9 cellular contexts compared by ENCODE assay signal in the genomic region with DNA sequence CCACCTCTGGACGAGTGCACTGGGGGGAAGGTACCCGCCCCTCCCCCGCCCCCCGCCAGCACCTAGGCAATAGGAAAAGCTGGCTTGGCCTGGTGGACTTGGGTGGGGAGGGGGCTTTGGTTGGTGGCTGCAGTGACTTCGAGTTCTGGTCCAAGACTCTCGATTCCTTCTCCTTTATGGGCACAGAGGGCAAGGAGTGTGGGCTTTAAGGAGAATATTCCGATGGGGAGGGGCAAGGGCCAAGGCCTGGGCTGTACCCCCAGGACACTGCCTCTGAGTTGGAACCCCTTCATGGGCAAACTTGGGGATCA. TPM values are rescaled to one million over a fixed set of nuclear protein-coding genes. Genes with fewer than 3 reads are reported as not detected.
DNase-seq lines count a peak whose midpoint lies in the region; ATAC-seq and TF ChIP-seq lines count a peak whose summit lies in the region.
"Had no signal": no experiment of that assay in that cellular context is flagged by ENCODE, and none has a peak within 500 bp of the region (broad histone marks: within the 10 kb centered on the region; RNA-seq: fewer than 3 reads in every experiment).

No MANE protein-coding gene starts in this region.

- no peak overlapping the region for H2AFZ ChIP-seq in neuron (ENCODE audit: low read depth, low read length)

- no peak for TF ChIP-seq POLR2A in NB4 (IDR thresholded peaks at IDR 0.05; ENCODE audit: extremely low read depth, insufficient read length)

- H3K36me3 Mint-ChIP-seq in CD8-positive, alpha-beta T cell: no peaks in the 10 kb centered on the region

- H3K27me3 ChIP-seq in CD8-positive, alpha-beta T cell (ENCODE audit: insufficient read depth, low read length): no peaks in the 10 kb centered on the region
- H3K27me3 ChIP-seq in neuron (ENCODE audit: insufficient read depth, low read length): peaks cover 2% of the 10 kb centered on the region

- peak overlapping the region; percentile 87 for H3K4me3 Mint-ChIP-seq in CD8-positive, alpha-beta T cell

- H3K9me3 ChIP-seq in CD8-positive, alpha-beta T cell (ENCODE audit: low read length): no peaks in the 10 kb centered on the region
- H3K9me3 ChIP-seq in neuron (ENCODE audit: low read length): no peaks in the 10 kb centered on the region

- peak overlapping the region; percentile 5 for H3K27ac ChIP-seq in CD8-positive, alpha-beta T cell (ENCODE audit: low read depth, low read length)
- peak overlapping the region; percentile 87 for H3K27ac ChIP-seq in epithelial cell of prostate

- no peak for ATAC-seq in CD8-positive, alpha-beta T cell

- H3K4me1 Mint-ChIP-seq in CD8-positive, alpha-beta T cell (ENCODE audit: low read depth): peaks cover 31% of the 10 kb centered on the region

- H3K4me1 ChIP-seq in CD8-positive, alpha-beta T cell (ENCODE audit: insufficient read depth, low read length): peaks cover 24% of the 10 kb centered on the region
- peaks cover 4% of the 10 kb centered on the region for H3K4me1 ChIP-seq in neuron (ENCODE audit: insufficient read depth, low read length)

- POLR2A ChIA-PET in CD8-positive, alpha-beta T cell (lab: Charles Lee): interaction anchor here (0.8 to 2.9 kb wide), 3 partner anchors 29 to 80 kb away, joined by 3 to 17 read pairs (median 5); a partner anchor contains a TSS

- H3K4me3 ChIP-seq in CD8-positive, alpha-beta T cell (ENCODE audit: low read depth, low read length): peak overlapping the region; percentile 77
- H3K4me3 ChIP-seq in NB4 (ENCODE audit: low read depth, low read length) (peak overlapping the region; percentile 61), neuron (ENCODE audit: low read length) (peak overlapping the region; percentile 44)

- intact Hi-C loops in CD8-positive, alpha-beta T cell (cut with DNase I, micrococcal nuclease): loop anchor here (2.0 to 10.0 kb wide), 4 partner anchors 30 to 441 kb away; a partner anchor contains a TSS

- H3K36me3 ChIP-seq in CD8-positive, alpha-beta T cell (ENCODE audit: insufficient read depth, low read length): no peaks in the 10 kb centered on the region
- no peaks in the 10 kb centered on the region for H3K36me3 ChIP-seq in neuron (ENCODE audit: insufficient read depth, low read length)

- peak overlapping the region; percentile 79 for H3K27ac Mint-ChIP-seq in CD8-positive, alpha-beta T cell

- DNase-seq in CD8-positive, alpha-beta T cell: no peak
- DNase-seq in NB4 (ENCODE audit: low read depth) (no peak), epithelial cell of prostate (ENCODE audit: low read depth, low spot score) (no peak), NCI-H146 treated with DMSO at 0.1 percent for 48 hours (lab: John Stamatoyannopoulos, UW; ENCODE audit: unreplicated experiment) (no peak), DMS53 (lab: John Stamatoyannopoulos, UW) (no peak)
- DNase-seq in stimulated activated CD4-positive, alpha-beta T cell treated with anti-CD3 and anti-CD28 coated beads, Interleukin-1b, Interleukin-23, amount 100 ng/mL, for 48 hours: no peak
- no peak for DNase-seq in activated CD4-positive, CD25-positive, alpha-beta regulatory T cell (lab: John Stamatoyannopoulos, UW)

- TF ChIP-seq CTCF in CD8-positive, alpha-beta T cell (IDR thresholded peaks at IDR 0.05): no peak
- no peak for TF ChIP-seq CTCF in NB4 (IDR thresholded peaks at IDR 0.05; ENCODE audit: low read depth, low read length)

- H3K9me3 Mint-ChIP-seq in CD8-positive, alpha-beta T cell: no peaks in the 10 kb centered on the region

- CTCF ChIA-PET in CD8-positive, alpha-beta T cell (lab: Charles Lee): interaction anchor here (1.7 to 1.8 kb wide), 2 partner anchors 29 to 64 kb away, joined by 4 to 6 read pairs; a partner anchor contains a TSS

- no peaks in the 10 kb centered on the region for H3K27me3 Mint-ChIP-seq in CD8-positive, alpha-beta T cell (ENCODE audit: low read depth)

RNA-seq across cellular contexts. Expression of a gene that starts 0.4 kb away (rescaled TPM):
- total RNA-seq in CD8-positive, alpha-beta T cell: 10 to 100 TPM; 12.5 to 12.9 TPM

RNA-seq across cellular contexts. Expression of a gene that starts 29.1 kb away (rescaled TPM):
- total RNA-seq in CD8-positive, alpha-beta T cell: 10 to 100 TPM; 59.1 to 59.9 TPM

RNA-seq across cellular contexts. Expression of a gene that starts 42.3 kb away (rescaled TPM):
- total RNA-seq in CD8-positive, alpha-beta T cell: not detected
- total RNA-seq: dermis microvascular lymphatic vessel endothelial cell had no signal

RNA-seq across cellular contexts. Expression of a gene that starts 52.2 kb away (rescaled TPM):
- total RNA-seq in CD8-positive, alpha-beta T cell: 10 to 100 TPM; 46.4 to 46.9 TPM

RNA-seq across cellular contexts. Expression of a gene that starts 53.4 kb away (rescaled TPM):
- under 1 TPM; 0.53 to 0.60 TPM for total RNA-seq in CD8-positive, alpha-beta T cell
